21 cellular contexts compared by ENCODE assay signal in genomic region chr16:74497761-74498160, GRCh38.
"Had no signal": no experiment of that assay in that cellular context is flagged by ENCODE, and none has a peak within 500 bp of the region (broad histone marks: within the 10 kb centered on the region; RNA-seq: fewer than 3 reads in every experiment).

No MANE protein-coding gene starts in this region.

- DNase-seq: Karpas-422, KBM-7, MG63, NCI-H1092, NCI-H1105 treated with DMSO at 0.1 percent for 48 hours, NCI-H1417 treated with DMSO at 0.1 percent for 48 hours, NCI-H1694, NCI-H187 treated with DMSO at 0.1 percent for 48 hours, NCI-H2029 treated with DMSO at 0.1 percent for 48 hours, NCI-H2171 treated with DMSO at 0.1 percent for 48 hours, NCI-H345, NCI-H446 treated with DMSO at 0.1 percent for 48 hours, NCI-H510A treated with DMSO at 0.1 percent for 48 hours, NCI-H526, Right ventricle myocardium superior, RPMI8226, SIG-M5 had no signal

- H3K4me3 ChIP-seq: MG63, SJSA1, SK-N-MC had no signal

- H3K27ac ChIP-seq: HL-60, SJSA1, SK-N-MC had no signal

- H3K27me3 ChIP-seq: MG63, SJSA1 had no signal

- H3K9me3 ChIP-seq: MG63, SJSA1 had no signal

- H3K4me1 ChIP-seq: SJSA1 had no signal

- H3K36me3 ChIP-seq: MG63 had no signal

- FAIRE-seq: RCC 7860 had no signal
